38 cellular contexts compared by ENCODE assay signal in the genomic region with DNA sequence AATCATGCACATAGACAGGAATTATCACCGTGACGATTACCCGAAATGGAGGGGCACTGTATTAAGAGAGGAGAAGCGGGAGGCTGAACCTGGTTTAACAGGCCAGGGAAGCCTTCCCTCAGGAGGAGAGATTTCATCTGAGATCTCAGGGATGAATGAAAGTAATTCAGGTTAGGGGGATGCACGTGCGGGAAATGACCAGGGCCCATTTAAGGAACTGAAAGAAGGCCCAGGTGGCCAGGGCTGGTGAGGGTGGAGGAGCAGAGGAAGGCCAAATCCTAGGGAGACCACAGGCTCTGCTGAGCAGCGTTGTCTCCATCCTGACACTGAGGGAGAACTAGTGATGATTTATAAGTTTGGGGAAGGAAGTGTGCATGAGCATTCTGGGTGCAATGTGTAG. TPM values are rescaled to one million over a fixed set of nuclear protein-coding genes. Genes with fewer than 3 reads are reported as not detected.
"Had no signal": no experiment of that assay in that cellular context is flagged by ENCODE, and none has a peak within 500 bp of the region (broad histone marks: within the 10 kb centered on the region; RNA-seq: fewer than 3 reads in every experiment).

No MANE protein-coding gene starts in this region.

- H3K4me1 Mint-ChIP-seq: activated B cell treated with CpG ODN at 0.5 μM for 24 hours; activated CD4-positive, alpha-beta T cell treated with anti-CD3 and anti-CD28 coated beads, Interleukin-2, amount 10 ng/mL, durations not matched to agents 24 days and 14 days; activated naive CD4-positive, alpha-beta T cell treated with anti-CD3 and anti-CD28 coated beads, Interleukin-2, amount 10 ng/mL, durations not matched to agents 7 days and 5 days; activated naive CD4-positive, alpha-beta T cell treated with anti-CD3 and anti-CD28 coated beads, Interleukin-2, amount 50 U/mL, for 24 hours; activated naive CD8-positive, alpha-beta T cell treated with anti-CD3 and anti-CD28 coated beads, Interleukin-2, amount 10 ng/mL, durations not matched to agents 7 days and 5 days; activated naive CD8-positive, alpha-beta T cell treated with anti-CD3 and anti-CD28 coated beads, Interleukin-2, amount 50 U/mL, for 24 hours had no signal

- H3K9me3 Mint-ChIP-seq: activated B cell treated with CpG ODN at 0.5 μM for 24 hours; activated CD4-positive, alpha-beta memory T cell treated with anti-CD3 and anti-CD28 coated beads for 36 hours; activated CD4-positive, alpha-beta T cell treated with anti-CD3 and anti-CD28 coated beads, Interleukin-2, amount 10 ng/mL, durations not matched to agents 24 days and 14 days; activated CD8-positive, alpha-beta T cell treated with anti-CD3 and anti-CD28 coated beads for 36 hours; activated naive CD4-positive, alpha-beta T cell treated with anti-CD3 and anti-CD28 coated beads, Interleukin-2, amount 10 ng/mL, durations not matched to agents 7 days and 5 days; activated naive CD4-positive, alpha-beta T cell treated with anti-CD3 and anti-CD28 coated beads, Interleukin-2, amount 50 U/mL, for 24 hours; activated naive CD8-positive, alpha-beta T cell treated with anti-CD3 and anti-CD28 coated beads, Interleukin-2, amount 10 ng/mL, durations not matched to agents 7 days and 5 days; activated naive CD8-positive, alpha-beta T cell treated with anti-CD3 and anti-CD28 coated beads, Interleukin-2, amount 50 U/mL, for 24 hours; activated T-cell treated with anti-CD3 and anti-CD28 coated beads, Interleukin-2, amount 50 U/mL, for 4 hours; activated T-cell treated with anti-CD3 and anti-CD28 coated beads, Interleukin-2, amount 50 U/mL, for 72 hours; activated T-helper 1 cell treated with anti-CD3 and anti-CD28 coated beads, Interleukin-12 subunit alpha, Interleukin-12 subunit beta, Interleukin-2, Interleukin-4 antibody, amounts not matched to agents 30 ng/mL and 10 ng/mL and 1 ng/mL, durations not matched to agents 14 hours and 24 hours and 36 hours; activated T-helper 2 cell treated with anti-CD3 and anti-CD28 coated beads, Interferon-gamma antibody, Interleukin-2, Interleukin-4, amounts not matched to agents 10 μg/mL and 5 μg/mL and 100 μg/mL, durations not matched to agents 14 hours and 24 hours and 36 hours; brain; T-helper 2 cell treated with Interferon-gamma antibody and Interleukin-4, amounts not matched to agents 5 μg/mL and 100 μg/mL, for 36 hours had no signal

- H3K36me3 ChIP-seq: ascending aorta, cardiac muscle cell had no signal

- H3K27me3 Mint-ChIP-seq: activated B cell treated with CpG ODN at 0.5 μM for 24 hours; activated CD4-positive, alpha-beta memory T cell treated with anti-CD3 and anti-CD28 coated beads for 36 hours; activated CD4-positive, alpha-beta T cell treated with anti-CD3 and anti-CD28 coated beads, Interleukin-2, amount 10 ng/mL, durations not matched to agents 24 days and 14 days; activated CD8-positive, alpha-beta T cell treated with anti-CD3 and anti-CD28 coated beads for 36 hours; activated naive CD4-positive, alpha-beta T cell treated with anti-CD3 and anti-CD28 coated beads, Interleukin-2, amount 10 ng/mL, durations not matched to agents 7 days and 5 days; activated naive CD8-positive, alpha-beta T cell; activated naive CD8-positive, alpha-beta T cell treated with anti-CD3 and anti-CD28 coated beads, Interleukin-2, amount 10 ng/mL, durations not matched to agents 7 days and 5 days; activated naive CD8-positive, alpha-beta T cell treated with anti-CD3 and anti-CD28 coated beads, Interleukin-2, amount 50 U/mL, for 24 hours; brain had no signal

- H3K4me3 Mint-ChIP-seq: activated B cell treated with CpG ODN at 0.5 μM for 24 hours; activated CD4-positive, alpha-beta memory T cell treated with anti-CD3 and anti-CD28 coated beads for 36 hours; activated CD4-positive, alpha-beta T cell treated with anti-CD3 and anti-CD28 coated beads, Interleukin-2, amount 10 ng/mL, durations not matched to agents 24 days and 14 days; activated CD8-positive, alpha-beta T cell treated with anti-CD3 and anti-CD28 coated beads for 36 hours; activated naive CD4-positive, alpha-beta T cell treated with anti-CD3 and anti-CD28 coated beads, Interleukin-2, amount 10 ng/mL, durations not matched to agents 7 days and 5 days; activated naive CD4-positive, alpha-beta T cell treated with anti-CD3 and anti-CD28 coated beads, Interleukin-2, amount 50 U/mL, for 24 hours; activated naive CD8-positive, alpha-beta T cell; activated naive CD8-positive, alpha-beta T cell treated with anti-CD3 and anti-CD28 coated beads, Interleukin-2, amount 10 ng/mL, durations not matched to agents 7 days and 5 days; activated naive CD8-positive, alpha-beta T cell treated with anti-CD3 and anti-CD28 coated beads, Interleukin-2, amount 50 U/mL, for 24 hours; activated T-cell treated with anti-CD3 and anti-CD28 coated beads, Interleukin-2, amount 50 U/mL, for 4 hours; activated T-cell treated with anti-CD3 and anti-CD28 coated beads, Interleukin-2, amount 50 U/mL, for 72 hours; activated T-helper 1 cell treated with anti-CD3 and anti-CD28 coated beads, Interleukin-12 subunit alpha, Interleukin-12 subunit beta, Interleukin-2, Interleukin-4 antibody, amounts not matched to agents 30 ng/mL and 10 ng/mL and 1 ng/mL, durations not matched to agents 14 hours and 24 hours and 36 hours; brain; T-helper 1 cell treated with Interleukin-12 subunit alpha and Interleukin-12 subunit beta and Interleukin-4 antibody, amounts not matched to agents 30 μg/mL and 1 μg/mL, for 36 hours; T-helper 2 cell treated with Interferon-gamma antibody and Interleukin-4, amounts not matched to agents 5 μg/mL and 100 μg/mL, for 36 hours had no signal

- H3K27ac ChIP-seq: ascending aorta, cardiac muscle cell, VCaP had no signal

- H3K4me1 ChIP-seq: ascending aorta had no signal

- H3K27me3 ChIP-seq: ascending aorta, cardiac muscle cell had no signal

- H3K27ac Mint-ChIP-seq: activated B cell treated with CpG ODN at 0.5 μM for 24 hours; activated CD4-positive, alpha-beta memory T cell treated with anti-CD3 and anti-CD28 coated beads for 36 hours; activated CD4-positive, alpha-beta T cell treated with anti-CD3 and anti-CD28 coated beads, Interleukin-2, amount 10 ng/mL, durations not matched to agents 24 days and 14 days; activated CD8-positive, alpha-beta T cell treated with anti-CD3 and anti-CD28 coated beads for 36 hours; activated naive CD4-positive, alpha-beta T cell treated with anti-CD3 and anti-CD28 coated beads, Interleukin-2, amount 10 ng/mL, durations not matched to agents 7 days and 5 days; activated naive CD4-positive, alpha-beta T cell treated with anti-CD3 and anti-CD28 coated beads, Interleukin-2, amount 50 U/mL, for 24 hours; activated naive CD8-positive, alpha-beta T cell; activated naive CD8-positive, alpha-beta T cell treated with anti-CD3 and anti-CD28 coated beads, Interleukin-2, amount 10 ng/mL, durations not matched to agents 7 days and 5 days; activated naive CD8-positive, alpha-beta T cell treated with anti-CD3 and anti-CD28 coated beads, Interleukin-2, amount 50 U/mL, for 24 hours; activated T-cell treated with anti-CD3 and anti-CD28 coated beads, Interleukin-2, amount 50 U/mL, for 72 hours; activated T-helper 1 cell treated with anti-CD3 and anti-CD28 coated beads, Interleukin-12 subunit alpha, Interleukin-12 subunit beta, Interleukin-2, Interleukin-4 antibody, amounts not matched to agents 30 ng/mL and 10 ng/mL and 1 ng/mL, durations not matched to agents 14 hours and 24 hours and 36 hours; activated T-helper 2 cell treated with anti-CD3 and anti-CD28 coated beads, Interferon-gamma antibody, Interleukin-2, Interleukin-4, amounts not matched to agents 10 μg/mL and 5 μg/mL and 100 μg/mL, durations not matched to agents 14 hours and 24 hours and 36 hours; T-helper 1 cell treated with Interleukin-12 subunit alpha and Interleukin-12 subunit beta and Interleukin-4 antibody, amounts not matched to agents 30 μg/mL and 1 μg/mL, for 36 hours; T-helper 2 cell treated with Interferon-gamma antibody and Interleukin-4, amounts not matched to agents 5 μg/mL and 100 μg/mL, for 36 hours had no signal

- H3K36me3 Mint-ChIP-seq: activated CD4-positive, alpha-beta memory T cell treated with anti-CD3 and anti-CD28 coated beads for 36 hours; activated naive CD4-positive, alpha-beta T cell treated with anti-CD3 and anti-CD28 coated beads, Interleukin-2, amount 10 ng/mL, durations not matched to agents 7 days and 5 days; activated naive CD4-positive, alpha-beta T cell treated with anti-CD3 and anti-CD28 coated beads, Interleukin-2, amount 50 U/mL, for 24 hours; activated naive CD8-positive, alpha-beta T cell; activated naive CD8-positive, alpha-beta T cell treated with anti-CD3 and anti-CD28 coated beads, Interleukin-2, amount 10 ng/mL, durations not matched to agents 7 days and 5 days; brain had no signal

- FAIRE-seq: bronchial epithelial cell, colon, TTC549 had no signal

- DNase-seq: activated B cell treated with CpG ODN at 0.5 μM for 24 hours; activated CD4-positive, alpha-beta memory T cell treated with anti-CD3 and anti-CD28 coated beads for 36 hours; activated CD4-positive, alpha-beta T cell treated with anti-CD3 and anti-CD28 coated beads for 4 hours; activated CD4-positive, alpha-beta T cell treated with anti-CD3 and anti-CD28 coated beads, Interleukin-2, amount 10 ng/mL, durations not matched to agents 24 days and 14 days; activated CD4-positive, alpha-beta T cell treated with anti-CD3 and anti-CD28 coated beads, Interleukin-2, amount 50 U/mL, for 1 hour; activated CD4-positive, alpha-beta T cell treated with anti-CD3 and anti-CD28 coated beads, Interleukin-2, amount 50 U/mL, for 4 hours; activated CD4-positive, CD25-positive, alpha-beta regulatory T cell treated with anti-CD3 and anti-CD28 coated beads, Interleukin-2, amount 50 U/mL, for 72 hours; activated CD8-positive, alpha-beta memory T cell treated with anti-CD3 and anti-CD28 coated beads, Interleukin-2, amount 50 U/mL, for 4 hours; activated CD8-positive, alpha-beta T cell treated with anti-CD3 and anti-CD28 coated beads for 36 hours; activated effector memory CD4-positive, alpha-beta T cell treated with Interleukin-2 at 50 U/mL for 16 hours; activated gamma-delta T cell; activated naive CD4-positive, alpha-beta T cell treated with anti-CD3 and anti-CD28 coated beads, Interleukin-2, amount 10 ng/mL, durations not matched to agents 7 days and 5 days; activated naive CD4-positive, alpha-beta T cell treated with Interleukin-2 at 50 U/mL for 16 hours; activated naive CD8-positive, alpha-beta T cell treated with anti-CD3 and anti-CD28 coated beads, Interleukin-2, amount 10 ng/mL, durations not matched to agents 7 days and 5 days; activated naive CD8-positive, alpha-beta T cell treated with anti-CD3 and anti-CD28 coated beads, Interleukin-2, amount 50 U/mL, for 24 hours; activated T-cell treated with anti-CD3 and anti-CD28 coated beads for 4 hours; activated T-cell treated with anti-CD3 and anti-CD28 coated beads, Interleukin-2, amount 50 U/mL, for 1 hour; activated T-cell treated with anti-CD3 and anti-CD28 coated beads, Interleukin-2, amount 50 U/mL, for 4 hours; activated T-cell treated with anti-CD3 and anti-CD28 coated beads, Interleukin-2, amount 50 U/mL, for 72 hours; amygdala; anterior cingulate cortex; central memory CD4-positive, alpha-beta T cell; T-helper 2 cell; T-helper 9 cell had no signal

- H3K9me3 ChIP-seq: ascending aorta had no signal

- H3K4me3 ChIP-seq: ascending aorta, cardiac muscle cell had no signal

- ATAC-seq: activated CD8-positive, alpha-beta T cell treated with anti-CD3 and anti-CD28 coated beads for 36 hours; activated naive CD8-positive, alpha-beta T cell treated with anti-CD3 and anti-CD28 coated beads, Interleukin-2, amount 50 U/mL, for 24 hours; activated T-cell treated with anti-CD3 and anti-CD28 coated beads, Interleukin-2, amount 50 U/mL, for 4 hours; activated T-cell treated with anti-CD3 and anti-CD28 coated beads, Interleukin-2, amount 50 U/mL, for 72 hours had no signal

RNA-seq across cellular contexts. Expression of gene OPCML, which starts 16.3 kb away (rescaled TPM):
- total RNA-seq: activated B cell treated with CpG ODN at 0.5 μM for 24 hours; activated CD4-positive, alpha-beta memory T cell treated with anti-CD3 and anti-CD28 coated beads for 36 hours; activated CD4-positive, alpha-beta T cell treated with anti-CD3 and anti-CD28 coated beads, Interleukin-2, amount 10 ng/mL, durations not matched to agents 24 days and 14 days; activated CD8-positive, alpha-beta memory T cell treated with anti-CD3 and anti-CD28 coated beads for 36 hours; activated CD8-positive, alpha-beta T cell treated with anti-CD3 and anti-CD28 coated beads for 36 hours; activated naive CD8-positive, alpha-beta T cell treated with anti-CD3 and anti-CD28 coated beads, Interleukin-2, amount 10 ng/mL, durations not matched to agents 7 days and 5 days; activated T-cell treated with anti-CD3 and anti-CD28 coated beads, Interleukin-2, amount 50 U/mL, for 4 hours; activated T-cell treated with anti-CD3 and anti-CD28 coated beads, Interleukin-2, amount 50 U/mL, for 72 hours; activated T-helper 1 cell treated with anti-CD3 and anti-CD28 coated beads, Interleukin-12 subunit alpha, Interleukin-12 subunit beta, Interleukin-2, Interleukin-4 antibody, amounts not matched to agents 30 ng/mL and 10 ng/mL and 1 ng/mL, durations not matched to agents 14 hours and 24 hours and 36 hours; activated T-helper 2 cell treated with anti-CD3 and anti-CD28 coated beads, Interferon-gamma antibody, Interleukin-2, Interleukin-4, amounts not matched to agents 10 μg/mL and 5 μg/mL and 100 μg/mL, durations not matched to agents 14 hours and 24 hours and 36 hours; ascending aorta; bronchial epithelial cell had no signal
